ENCODE assay signal across 25 cellular contexts in genomic region chr18:62543021-62543420, GRCh38.
"Had no signal": no experiment of that assay in that cellular context is flagged by ENCODE, and none has a peak within 500 bp of the region (broad histone marks: within the 10 kb centered on the region; RNA-seq: fewer than 3 reads in every experiment).

No MANE protein-coding gene starts in this region.

- H3K27ac ChIP-seq: ascending aorta, body of pancreas, Peyer's patch had no signal

- H3K4me1 ChIP-seq: ascending aorta, body of pancreas had no signal

- DNase-seq: activated CD4-positive, alpha-beta T cell treated with anti-CD3 and anti-CD28 coated beads for 48 hours; activated CD4-positive, CD25-positive, alpha-beta regulatory T cell treated with anti-CD3 and anti-CD28 coated beads, Interleukin-2, amount 50 U/mL, for 72 hours; activated CD8-positive, alpha-beta memory T cell treated with anti-CD3 and anti-CD28 coated beads, Interleukin-2, amount 50 U/mL, for 4 hours; activated CD8-positive, alpha-beta T cell treated with anti-CD3 and anti-CD28 coated beads for 36 hours; activated naive CD4-positive, alpha-beta T cell treated with anti-CD3 and anti-CD28 coated beads, Interleukin-2, amount 50 U/mL, for 16 hours; activated T-cell treated with anti-CD3 and anti-CD28 coated beads, Interleukin-2, amount 50 U/mL, for 72 hours; amniotic stem cell; body of pancreas; cerebellar nuclear complex; Karpas-422; NCI-H1105 treated with DMSO at 0.1 percent for 48 hours; NCI-H1436 treated with DMSO at 0.1 percent for 48 hours; NCI-H187; NCI-H2081; NCI-H510A treated with DMSO at 0.1 percent for 48 hours; NCI-H69; NK-92 treated with Interleukin-12 subunit alpha and Interleukin-12 subunit beta, amount 100 ng/mL, for 24 hours; OCI-M1; Peyer's patch; SIG-M5; T-helper 17 cell; T-helper 9 cell had no signal

- H3K4me3 ChIP-seq: ascending aorta, body of pancreas, K562, Peyer's patch had no signal

- ATAC-seq: activated CD8-positive, alpha-beta T cell treated with anti-CD3 and anti-CD28 coated beads for 36 hours; activated T-cell treated with anti-CD3 and anti-CD28 coated beads, Interleukin-2, amount 50 U/mL, for 72 hours; body of pancreas; K562; T-helper 17 cell; WTC11 had no signal

- H3K4me1 Mint-ChIP-seq: WTC11 had no signal

- H3K27me3 Mint-ChIP-seq: activated CD8-positive, alpha-beta T cell treated with anti-CD3 and anti-CD28 coated beads for 36 hours; T-helper 17 cell had no signal

- H3K27me3 ChIP-seq: ascending aorta, body of pancreas, Peyer's patch had no signal

- H3K27ac Mint-ChIP-seq: activated T-cell treated with anti-CD3 and anti-CD28 coated beads, Interleukin-2, amount 50 U/mL, for 72 hours; T-helper 17 cell; WTC11 had no signal

- H3K4me3 Mint-ChIP-seq: activated CD8-positive, alpha-beta T cell treated with anti-CD3 and anti-CD28 coated beads for 36 hours; activated T-cell treated with anti-CD3 and anti-CD28 coated beads, Interleukin-2, amount 50 U/mL, for 72 hours; WTC11 had no signal

- H3K9me3 ChIP-seq: ascending aorta, body of pancreas, Peyer's patch had no signal

- H3K9me3 Mint-ChIP-seq: activated CD8-positive, alpha-beta T cell treated with anti-CD3 and anti-CD28 coated beads for 36 hours; activated T-cell treated with anti-CD3 and anti-CD28 coated beads, Interleukin-2, amount 50 U/mL, for 72 hours; WTC11 had no signal
